In genomic region chr1:113565621-113566020, GRCh38 we compare ENCODE assay signal across 22 cellular contexts.
DNase-seq lines count a peak whose midpoint lies in the region; ATAC-seq, FAIRE-seq and TF ChIP-seq lines count a peak whose summit lies in the region.
"Had no signal": no experiment of that assay in that cellular context is flagged by ENCODE, and none has a peak within 500 bp of the region (broad histone marks: within the 10 kb centered on the region; RNA-seq: fewer than 3 reads in every experiment).

No MANE protein-coding gene starts in this region.

- no peak overlapping the region for H3K9ac ChIP-seq in DND-41 (ENCODE audit: low read depth, low read length)
- H3K9ac ChIP-seq in K562 (ENCODE audit: insufficient read depth in 1 of 2, low read depth in 2 of 2, low read length in 2 of 2), result no peak overlapping the region
- H3K9ac ChIP-seq: BLaER1 treated with 17β-estradiol and CSF1 and Interleukin-3, amounts not matched to agents 10 nM and 100 nM had no signal

- CTCF ChIA-PET in K562 (lab: Yijun Ruan, JAX; ENCODE audit: low intra/inter-chr PET ratio), result no interaction called here

- TF ChIP-seq CTCF in DND-41 (IDR thresholded peaks at IDR 0.05; ENCODE audit: borderline replicate concordance, extremely low read depth, low read length, poor library complexity, severe bottlenecking) (no peak), K562 (IDR thresholded peaks at IDR 0.05 in 2 of 3, conservative IDR thresholded peaks at IDR 0.05 in 1 of 3; ENCODE audit: insufficient read depth in 2 of 3, low read depth in 1 of 3, low read length in 3 of 3) (no peak)

- DNase-seq in DND-41 (peak; percentile 32), K562 (ENCODE audit: extremely low read depth in 1 of 4, low spot score in 3 of 4) (no peak), left lobe of liver (ENCODE audit: low spot score) (no peak), myocyte (ENCODE audit: low read depth) (peak; percentile 57), T1000 (lab: John Stamatoyannopoulos, UW) (no peak), GM12892 (ENCODE audit: insufficient read length) (no peak), GM19239 (ENCODE audit: insufficient read length, low spot score) (no peak)
- no peak for DNase-seq in activated CD8-positive, alpha-beta memory T cell treated with anti-CD3 and anti-CD28 coated beads, Interleukin-2, amount 50 U/mL, for 48 hours
- DNase-seq: AML-193; Caco-2; Calu3; CD4-positive, alpha-beta T cell; CD8-positive, alpha-beta T cell; DMS79 treated with DMSO at 0.1 percent for 48 hours; EL; GDM1 had no signal

- no TSS peak for BruUV-seq in K562 (replicated peaks; lab: Mats Ljungman, UMichigan)

- no peaks in the 10 kb centered on the region for H3K36me3 ChIP-seq in DND-41 (ENCODE audit: insufficient read depth, low read length)
- no peaks in the 10 kb centered on the region for H3K36me3 ChIP-seq in K562 (ENCODE audit: control insufficient read depth, insufficient read depth, low read length)
- H3K36me3 ChIP-seq: BLaER1 treated with 17β-estradiol and CSF1 and Interleukin-3, amounts not matched to agents 10 nM and 100 nM had no signal

- intact Hi-C loops in K562 (cut with micrococcal nuclease), result no loop called here

- no peak overlapping the region for H2AFZ ChIP-seq in DND-41 (ENCODE audit: low read depth, low read length)
- no peak overlapping the region for H2AFZ ChIP-seq in K562 (ENCODE audit: low read depth, low read length)

- H3K27ac ChIP-seq in DND-41 (ENCODE audit: low read length) (no peak overlapping the region), K562 (ENCODE audit: extremely low read depth, low read depth, low read length) (no peak overlapping the region)
- H3K27ac ChIP-seq: 22Rv1; A549; BLaER1 treated with 17β-estradiol and CSF1 and Interleukin-3, amounts not matched to agents 10 nM and 100 nM; C4-2B had no signal

- POLR2A ChIA-PET in K562 (lab: Yijun Ruan, JAX), result no interaction called here

- no peaks in the 10 kb centered on the region for H3K9me1 ChIP-seq in K562 (ENCODE audit: control insufficient read depth, insufficient read depth, low read length)

- in situ Hi-C loops in K562 (cut with MboI), result no loop called here

- H3K9me3 ChIP-seq in DND-41 (ENCODE audit: insufficient read depth, low read length, severe bottlenecking) (peaks cover 9% of the 10 kb centered on the region), K562 (replicated peaks; ENCODE audit: control insufficient read depth, insufficient read depth, low read depth, low read length) (0 out of 2 replicates have a peak, but pooled peaks cover 5% of the 10 kb centered on the region)

- no peaks in the 10 kb centered on the region for H3K27me3 ChIP-seq in DND-41 (ENCODE audit: insufficient read depth, low read length, poor library complexity)
- no peaks in the 10 kb centered on the region for H3K27me3 ChIP-seq in K562 (ENCODE audit: control insufficient read depth in 2 of 2, insufficient read depth in 2 of 2, low read length in 2 of 2)
- H3K27me3 ChIP-seq: BLaER1 treated with 17β-estradiol and CSF1 and Interleukin-3, amounts not matched to agents 10 nM and 100 nM had no signal

- H3K4me3 ChIP-seq in DND-41 (ENCODE audit: low read depth in 1 of 2, low read length in 2 of 2) (no peak overlapping the region), K562 (no peak overlapping the region)
- H3K4me3 ChIP-seq: A549; BLaER1 treated with 17β-estradiol and CSF1 and Interleukin-3, amounts not matched to agents 10 nM and 100 nM; GM12878 had no signal

- no peaks in the 10 kb centered on the region for H3K79me2 ChIP-seq in DND-41 (ENCODE audit: insufficient read depth, low read length)
- no peaks in the 10 kb centered on the region for H3K79me2 ChIP-seq in K562 (ENCODE audit: control insufficient read depth, insufficient read depth, low read length)

- ATAC-seq in DND-41 (ENCODE audit: insufficient read depth, low read depth) (peak; percentile 98), K562 (no peak), left lobe of liver (peak; percentile 25)
- ATAC-seq: A549; CD8-positive, alpha-beta T cell; GM12878 had no signal

- TF ChIP-seq EP300 in K562 (IDR thresholded peaks at IDR 0.05; ENCODE audit: low read length), result no peak

- no peaks in the 10 kb centered on the region for H4K20me1 ChIP-seq in DND-41 (ENCODE audit: insufficient read depth, low read length)
- H4K20me1 ChIP-seq in K562 (replicated peaks; ENCODE audit: control insufficient read depth, insufficient read depth, low read length), result no peaks in the 10 kb centered on the region
- H4K20me1 ChIP-seq: BLaER1 treated with 17β-estradiol and CSF1 and Interleukin-3, amounts not matched to agents 10 nM and 100 nM had no signal

- TF ChIP-seq RAD21 in K562 (CRISPR knock-in tag; conservative IDR thresholded peaks at IDR 0.05 in 1 of 2, IDR thresholded peaks at IDR 0.05 in 1 of 2), result no peak

- no peak overlapping the region for H3K4me2 ChIP-seq in DND-41 (ENCODE audit: insufficient read depth, low read length)
- H3K4me2 ChIP-seq in K562 (ENCODE audit: insufficient read depth, low read length), result no peak overlapping the region
- H3K4me2 ChIP-seq: A549; BLaER1 treated with 17β-estradiol and CSF1 and Interleukin-3, amounts not matched to agents 10 nM and 100 nM had no signal

- TF ChIP-seq POLR2A in K562 (conservative IDR thresholded peaks at IDR 0.05), result no peak
- no peak for TF ChIP-seq POLR2A in GM12892 (IDR thresholded peaks at IDR 0.05; ENCODE audit: low read depth, low read length)

- peak; percentile 29 for FAIRE-seq in K562 (lab: Jason Lieb, UNC)
- FAIRE-seq in GM12892 (lab: Jason Lieb, UNC), result no peak
- FAIRE-seq in GM19239 (lab: Jason Lieb, UNC), result no peak
- FAIRE-seq: A549, D721Med, GM12878 had no signal

- H3K4me1 ChIP-seq in DND-41 (ENCODE audit: insufficient read depth, low read length) (peaks cover 15% of the 10 kb centered on the region), K562 (replicated peaks in 1 of 2; ENCODE audit: control insufficient read depth in 2 of 2, insufficient read depth in 2 of 2, low read length in 2 of 2) (no peaks in the 10 kb centered on the region)
- H3K4me1 ChIP-seq: A549; BLaER1 treated with 17β-estradiol and CSF1 and Interleukin-3, amounts not matched to agents 10 nM and 100 nM; Caco-2 had no signal

TF ChIP-seq in K562, 482 proteins besides CTCF, POLR2A, EP300 and RAD21:
- TF ChIP-seq CHAMP1 (IDR thresholded peaks at IDR 0.05), result no peak
- TF ChIP-seq TCF3 (CRISPR knock-in tag; IDR thresholded peaks at IDR 0.05), result no peak
- no peak for TF ChIP-seq NR4A1 (CRISPR knock-in tag; IDR thresholded peaks at IDR 0.05)
- no peak for TF ChIP-seq NR4A1 (tag; IDR thresholded peaks at IDR 0.05)
- TF ChIP-seq SRF (CRISPR knock-in tag; IDR thresholded peaks at IDR 0.05), result no peak
- TF ChIP-seq TOE1 (IDR thresholded peaks at IDR 0.05; ENCODE audit: borderline replicate concordance), result no peak
- no peak for TF ChIP-seq TOE1 (CRISPR knock-in tag; IDR thresholded peaks at IDR 0.05; ENCODE audit: borderline replicate concordance, low read depth)
- TF ChIP-seq HMBOX1 (IDR thresholded peaks at IDR 0.05), result no peak
- no peak for TF ChIP-seq KDM4B (IDR thresholded peaks at IDR 0.05; ENCODE audit: borderline replicate concordance in 2 of 2, low read depth in 1 of 2)
- no peak for TF ChIP-seq MXI1 (IDR thresholded peaks at IDR 0.05; ENCODE audit: low read depth, low read length)
- no peak for TF ChIP-seq DDX20 (tag; IDR thresholded peaks at IDR 0.05; ENCODE audit: low read depth)
- no peak for TF ChIP-seq NEUROD1 (IDR thresholded peaks at IDR 0.05; ENCODE audit: borderline replicate concordance, low read depth, low read length, partially characterized antibody)
- no peak for TF ChIP-seq HOXB6 (CRISPR knock-in tag; IDR thresholded peaks at IDR 0.05; ENCODE audit: borderline replicate concordance)

Comparison
In these comparisons a context has a peak if more than half of its experiments do, and no peak if none do; other contexts are left out.
1. DNase-seq: peak in DND-41 (single experiment) and myocyte (single experiment); none in K562 (0 of 4), left lobe of liver (single experiment), T1000 (single experiment), GM12892 (single experiment), activated CD8-positive, alpha-beta memory T cell treated with anti-CD3 and anti-CD28 coated beads, Interleukin-2, amount 50 U/mL, for 48 hours (single experiment) and GM19239 (single experiment).